In genomic region chr3:5144316-5144994, GRCh38 we compare ENCODE assay signal across 19 cellular contexts. TPM values are rescaled to one million over a fixed set of nuclear protein-coding genes. Genes with fewer than 3 reads are reported as not detected.
A peak's percentile ranks its signal among the peaks of the same experiment; 100 is the strongest.
DNase-seq lines count a peak whose midpoint lies in the region; ATAC-seq, FAIRE-seq and TF ChIP-seq lines count a peak whose summit lies in the region.
"Had no signal": no experiment of that assay in that cellular context is flagged by ENCODE, and none has a peak within 500 bp of the region (broad histone marks: within the 10 kb centered on the region; RNA-seq: fewer than 3 reads in every experiment).

No MANE protein-coding gene starts in this region.

- CTCF ChIA-PET in GM12878 (lab: Yijun Ruan, JAX), result interaction anchor here (1.4 kb wide), 1 partner anchor 48 kb away, joined by 4 read pairs; no protein-coding TSS in a partner anchor

- no peak for TF ChIP-seq RAD21 in GM12878 (IDR thresholded peaks at IDR 0.05; ENCODE audit: insufficient read depth, low read depth, low read length)

- no peak overlapping the region for H3K9ac ChIP-seq in GM12878 (ENCODE audit: control insufficient read depth, insufficient read depth, low read length)

- TF ChIP-seq POLR2A in GM12878 (IDR thresholded peaks at IDR 0.05; ENCODE audit: low read depth, low read length), result no peak

- H4K20me1 ChIP-seq in GM12878 (ENCODE audit: control insufficient read depth, insufficient read depth), result no peaks in the 10 kb centered on the region

- no peak for ATAC-seq in GM12878
- ATAC-seq in left lobe of liver, result no peak
- ATAC-seq: activated CD8-positive, alpha-beta T cell treated with anti-CD3 and anti-CD28 coated beads, Interleukin-2, amount 10 ng/mL, durations not matched to agents 7 days and 5 days had no signal

- H3K4me2 ChIP-seq in GM12878 (ENCODE audit: control insufficient read depth, insufficient read depth), result no peak overlapping the region

- H3K4me1 ChIP-seq in GM12878 (ENCODE audit: control insufficient read depth, insufficient read depth, low read length), result peaks cover 31% of the 10 kb centered on the region

- in situ Hi-C loops in GM12878 (cut with MboI), result no loop called here

- TF ChIP-seq CTCF in GM12878 (IDR thresholded peaks at IDR 0.05 in 2 of 3, conservative IDR thresholded peaks at IDR 0.05 in 1 of 3; ENCODE audit: control insufficient read depth in 2 of 3, extremely low read depth in 1 of 3, insufficient read depth in 1 of 3, low read depth in 3 of 3, low read length in 3 of 3), result no peak

- POLR2A ChIA-PET in GM12878 (lab: Charles Lee), result interaction anchor here (0.5 kb wide), 1 partner anchor 18 kb away, joined by 4 read pairs; no protein-coding TSS in a partner anchor

- peak; percentile 40 for DNase-seq in NCI-H748 (lab: John Stamatoyannopoulos, UW; ENCODE audit: unreplicated experiment)
- no peak for DNase-seq in NCI-H748 treated with DMSO at 0.1 percent for 48 hours (lab: John Stamatoyannopoulos, UW)
- DNase-seq in Kasumi-1 (lab: John Stamatoyannopoulos, UW), result peak; percentile 57 to 60
- no peak for DNase-seq in GM12878 (ENCODE audit: low read depth, low spot score)
- peak; percentile 48 for DNase-seq in pons (ENCODE audit: low spot score)
- no peak for DNase-seq in SHP77 treated with DMSO at 0.1 percent for 48 hours (lab: John Stamatoyannopoulos, UW)
- DNase-seq in NCI-H2081 (lab: John Stamatoyannopoulos, UW), result no peak
- DNase-seq in left lobe of liver (ENCODE audit: low spot score), result no peak
- DNase-seq: activated CD8-positive, alpha-beta T cell treated with anti-CD3 and anti-CD28 coated beads, Interleukin-2, amount 10 ng/mL, durations not matched to agents 7 days and 5 days; cortex of kidney; IMR-90; NCI-H345; Peyer's patch; right lobe of liver; stimulated activated CD4-positive, alpha-beta T cell treated with anti-CD3 and anti-CD28 coated beads, Interleukin-2, amount 100 ng/mL, for 24 hours; tibial artery; WERI-Rb-1 had no signal

- no peak overlapping the region for H3K27ac ChIP-seq in GM12878 (ENCODE audit: control insufficient read depth, insufficient read depth)
- H3K27ac ChIP-seq: Peyer's patch, right lobe of liver, tibial artery, WERI-Rb-1 had no signal

- RAD21 ChIA-PET in GM12878 (lab: Charles Lee; ENCODE audit: unreplicated experiment), result interaction anchor here (1.0 kb wide), 1 partner anchor 61 kb away, joined by 3 read pairs; no protein-coding TSS in a partner anchor

- whole genome bisulfite sequencing in GM12878 (ENCODE audit: insufficient coverage, insufficient replicate concordance, low lambda C conversion rate, missing lambda C conversion rate), result 47% methylated on average over 5 of the region's 5 CpGs

- peaks cover 10 to 13% of the 10 kb centered on the region in 2 experiments for H3K36me3 ChIP-seq in GM12878 (ENCODE audit: control insufficient read depth in 2 of 2, insufficient read depth in 2 of 2, low read length in 1 of 2)
- H3K36me3 ChIP-seq: Peyer's patch, right lobe of liver, tibial artery, WERI-Rb-1 had no signal

- no peaks in the 10 kb centered on the region for H3K27me3 ChIP-seq in GM12878 (replicated peaks in 1 of 2; ENCODE audit: control insufficient read depth in 2 of 2, insufficient read depth in 2 of 2, low read length in 1 of 2)
- H3K27me3 ChIP-seq: Peyer's patch, right lobe of liver, tibial artery had no signal

- peaks cover 90% of the 10 kb centered on the region for H3K79me2 ChIP-seq in GM12878 (ENCODE audit: control insufficient read depth, insufficient read depth, low read length)

- intact Hi-C loops in GM12878 (cut with micrococcal nuclease; ENCODE audit: unreplicated experiment), result no loop called here

- no peak for FAIRE-seq in GM12878 (lab: Jason Lieb, UNC)
- FAIRE-seq: G401.6, keratinocyte had no signal

- H3K4me3 ChIP-seq in GM12878, result no peak overlapping the region
- H3K4me3 ChIP-seq: Peyer's patch, right lobe of liver, tibial artery had no signal

- no TSS peak for BruUV-seq in GM12878 (replicated peaks; lab: Mats Ljungman, UMichigan)

- TF ChIP-seq EP300 in GM12878 (IDR thresholded peaks at IDR 0.05; ENCODE audit: borderline replicate concordance in 1 of 2, control insufficient read depth in 1 of 2, low read depth in 2 of 2, low read length in 2 of 2), result no peak

- peaks cover 48% of the 10 kb centered on the region for H3K9me3 ChIP-seq in GM12878 (replicated peaks; ENCODE audit: control insufficient read depth, insufficient read depth, low read length)
- H3K9me3 ChIP-seq: Peyer's patch, right lobe of liver, tibial artery had no signal

- SMC1A ChIA-PET in GM12878 (lab: Charles Lee; ENCODE audit: uncharacterized antibody, unreplicated experiment), result interaction anchor here (0.7 to 2.8 kb wide), 5 partner anchors 21 to 61 kb away, joined by 3 to 13 read pairs (median 3); no protein-coding TSS in a partner anchor

- no peak overlapping the region for H2AFZ ChIP-seq in GM12878 (ENCODE audit: control insufficient read depth, low read depth, low read length)

TF ChIP-seq in GM12878, 131 proteins besides CTCF, POLR2A, EP300 and RAD21:
- TF ChIP-seq SPI1 (IDR thresholded peaks at IDR 0.05; ENCODE audit: borderline replicate concordance, insufficient read depth, low read depth, low read length) (peak; percentile 59; the same call in 1 of the 2 replicates), CEBPB (IDR thresholded peaks at IDR 0.05; ENCODE audit: borderline replicate concordance in 1 of 2, low read depth in 2 of 2, low read length in 2 of 2) (no peak), IKZF2 (IDR thresholded peaks at IDR 0.05) (0 out of 4 replicates have a peak, but pooled peaks of 1 of the 2 experiments have one; percentile 16), SREBF2 (IDR thresholded peaks at IDR 0.05; ENCODE audit: low read length) (no peak)

RNA-seq across cellular contexts. Expression of gene ARL8B, which starts 22.4 kb away (rescaled TPM):
- 54.6 and 122 TPM in 2 replicates for total RNA-seq in GM12878 (2013; cell fraction: nucleolus; rRNA removed)
- total RNA-seq in GM12878 (2014; rRNA removed) (22.0 and 25.9 TPM in 2 replicates), GM12878 (2014; rRNA removed; fragmentation: Illumina TruSeq; extraction: Trizol) (50.9 and 52.6 TPM in 2 replicates), GM12878 (2021) (48.9 and 51.3 TPM in 2 replicates), left lobe of liver (22.2 TPM)
- 18.7 TPM for polyA plus RNA-seq in GM12878 (2011; ENCODE audit: low read depth)
- polyA plus RNA-seq in GM12878 (2011; rRNA removed) (31.1 and 67.4 TPM in 2 replicates), GM12878 (2014; fragmentation: Illumina TruSeq; extraction: Trizol) (69.0 and 92.2 TPM in 2 replicates), GM12878 (2014; fragmentation: Nextera tagmentation; extraction: Ambion mirVana) (10 to 100 TPM; 36.5 to 38.5 TPM), GM12878 (2014; rRNA removed) (31.9 and 36.0 TPM in 2 replicates), GM12878 (2016; fragmentation: Nextera tagmentation; extraction: Ambion mirVana) (10 to 100 TPM; 80.6 TPM)
- polyA plus RNA-seq in GM12878 (2011; cell fraction: cytosol; rRNA removed), result 23.0 and 24.2 TPM in 2 replicates
- polyA plus RNA-seq in GM12878 (2011; cell fraction: nucleus; rRNA removed), result 21.6 and 23.4 TPM in 2 replicates
- 33.7 and 43.4 TPM in 2 replicates for polyA plus RNA-seq in GM12878 (2012)
- 11.8 and 14.4 TPM in 2 replicates for polyA minus RNA-seq in GM12878 (2011; rRNA and poly(A)+ RNA removed)
- 9.4 and 16.4 TPM in 2 replicates for polyA minus RNA-seq in GM12878 (2011; cell fraction: cytosol; rRNA and poly(A)+ RNA removed)
- polyA minus RNA-seq in GM12878 (2011; cell fraction: nucleus; rRNA and poly(A)+ RNA removed), result 11.5 and 20.0 TPM in 2 replicates

RNA-seq across cellular contexts. Expression of gene EDEM1, which starts 43.1 kb away (rescaled TPM):
- 223 and 263 TPM in 2 replicates for total RNA-seq in GM12878 (2013; cell fraction: nucleolus; rRNA removed)
- total RNA-seq in GM12878 (2014; rRNA removed), result 52.6 and 56.0 TPM in 2 replicates
- 57.5 and 60.6 TPM in 2 replicates for total RNA-seq in GM12878 (2014; rRNA removed; fragmentation: Illumina TruSeq; extraction: Trizol)
- 129 and 138 TPM in 2 replicates for total RNA-seq in GM12878 (2021)
- polyA plus RNA-seq in GM12878 (2011; ENCODE audit: low read depth), result 49.4 TPM
- 104 and 139 TPM in 2 replicates for polyA plus RNA-seq in GM12878 (2011; rRNA removed)
- 52.9 and 58.1 TPM in 2 replicates for polyA plus RNA-seq in GM12878 (2011; cell fraction: cytosol; rRNA removed)
- 65.4 and 94.5 TPM in 2 replicates for polyA plus RNA-seq in GM12878 (2011; cell fraction: nucleus; rRNA removed)
- 59.5 and 72.2 TPM in 2 replicates for polyA plus RNA-seq in GM12878 (2012)
- 57.5 and 75.9 TPM in 2 replicates for polyA plus RNA-seq in GM12878 (2014; fragmentation: Illumina TruSeq; extraction: Trizol)
- polyA plus RNA-seq in GM12878 (2014; fragmentation: Nextera tagmentation; extraction: Ambion mirVana), result 10 to 100 TPM; 18.9 to 48.0 TPM
- polyA plus RNA-seq in GM12878 (2014; rRNA removed), result 61.3 and 73.8 TPM in 2 replicates
- polyA plus RNA-seq in GM12878 (2016; fragmentation: Nextera tagmentation; extraction: Ambion mirVana), result 10 to 100 TPM; 56.2 to 60.1 TPM
- 124 and 134 TPM in 2 replicates for polyA minus RNA-seq in GM12878 (2011; rRNA and poly(A)+ RNA removed)
- polyA minus RNA-seq in GM12878 (2011; cell fraction: cytosol; rRNA and poly(A)+ RNA removed), result 54.6 and 64.8 TPM in 2 replicates
- polyA minus RNA-seq in GM12878 (2011; cell fraction: nucleus; rRNA and poly(A)+ RNA removed), result 49.6 and 62.2 TPM in 2 replicates
- 81.1 TPM for total RNA-seq in left lobe of liver

Comparison
In these comparisons a context has a peak if more than half of its experiments do, and no peak if none do; other contexts are left out.
1. DNase-seq: peak in NCI-H748 (single experiment), Kasumi-1 (2 of 2) and pons (single experiment); none in NCI-H748 treated with DMSO at 0.1 percent for 48 hours (single experiment), GM12878 (single experiment), SHP77 treated with DMSO at 0.1 percent for 48 hours (single experiment), NCI-H2081 (0 of 2) and left lobe of liver (single experiment).